8 cellular contexts compared by ENCODE assay signal in genomic region chr7:100866721-100867039, GRCh38. TPM values are rescaled to one million over a fixed set of nuclear protein-coding genes. Genes with fewer than 3 reads are reported as not detected.
DNase-seq lines count a peak whose midpoint lies in the region; ATAC-seq and TF ChIP-seq lines count a peak whose summit lies in the region.

No MANE protein-coding gene starts in this region.

- peak overlapping the region; percentile 63; the same call in 1 of the 2 replicates for H2AFZ ChIP-seq in OCI-LY7 (ENCODE audit: low read length)

- H3K4me1 Mint-ChIP-seq in CD4-positive, alpha-beta memory T cell = peaks cover 3 to 19% (median 6%) of the 10 kb centered on the region in 4 donors
- peaks cover 13% of the 10 kb centered on the region for H3K4me1 Mint-ChIP-seq in endodermal cell
- H3K4me1 Mint-ChIP-seq in osteocyte (ENCODE audit: unreplicated experiment) = peaks cover 33% of the 10 kb centered on the region

- H3K27ac Mint-ChIP-seq in CD4-positive, alpha-beta memory T cell = peak overlapping the region in 5 of 7 donors; percentile 64 to 93 (median 83)
- H3K27ac Mint-ChIP-seq in endodermal cell = peak overlapping the region; percentile 99
- H3K27ac Mint-ChIP-seq in osteocyte (ENCODE audit: unreplicated experiment) = peak overlapping the region; percentile 96

- no peak for ATAC-seq in GM19397 (IDR thresholded peaks at IDR 0.05; ENCODE audit: unreplicated experiment)

- H4K20me1 ChIP-seq in OCI-LY7 (ENCODE audit: insufficient read depth, low read length) = no peaks in the 10 kb centered on the region

- no peaks in the 10 kb centered on the region for H3K27me3 ChIP-seq in CD4-positive, alpha-beta memory T cell (ENCODE audit: insufficient read depth, low read length)
- no peaks in the 10 kb centered on the region for H3K27me3 ChIP-seq in endodermal cell (ENCODE audit: control insufficient read depth, insufficient read depth, low read length, poor library complexity, severe bottlenecking)

- H3K36me3 Mint-ChIP-seq in CD4-positive, alpha-beta memory T cell = peaks cover 9 to 33% of the 10 kb centered on the region in 2 donors
- peaks cover 46% of the 10 kb centered on the region for H3K36me3 Mint-ChIP-seq in endodermal cell (ENCODE audit: low read depth)
- peaks cover 8% of the 10 kb centered on the region for H3K36me3 Mint-ChIP-seq in osteocyte (ENCODE audit: unreplicated experiment)

- peak overlapping the region; percentile 62 to 87 (median 83) for H3K4me3 Mint-ChIP-seq in CD4-positive, alpha-beta memory T cell
- peak overlapping the region; percentile 88 for H3K4me3 Mint-ChIP-seq in endodermal cell
- peak overlapping the region; percentile 96 for H3K4me3 Mint-ChIP-seq in osteocyte (ENCODE audit: unreplicated experiment)

- H3K79me2 ChIP-seq in OCI-LY7 (ENCODE audit: insufficient read depth, low read depth, low read length) = no peaks in the 10 kb centered on the region

- BruUV-seq in OCI-LY7 (replicated peaks; lab: Mats Ljungman, UMichigan) = no TSS peak

- H3K4me2 ChIP-seq in OCI-LY7 (ENCODE audit: low read length) = peak overlapping the region; percentile 57

- no peak for TF ChIP-seq CTCF in OCI-LY7 (conservative IDR thresholded peaks at IDR 0.05; ENCODE audit: low read length)
- no peak for TF ChIP-seq CTCF in endodermal cell (conservative IDR thresholded peaks at IDR 0.05)
- no peak for TF ChIP-seq CTCF in osteocyte (IDR thresholded peaks at IDR 0.05)

- peak overlapping the region; percentile 100 for H3K9ac ChIP-seq in endodermal cell (ENCODE audit: extremely low read depth, low read length, poor library complexity, severe bottlenecking)

- in situ Hi-C loops in KBM-7 (cut with MboI; ENCODE audit: low pct_unique_long_range_greater_than_20kb, low sequenced_read_pairs) = no loop called here

- intact Hi-C loops in CD4-positive, alpha-beta memory T cell (cut with micrococcal nuclease) = no loop called here
- intact Hi-C loops in OCI-LY7 (cut with micrococcal nuclease; ENCODE audit: unreplicated experiment) = no loop called here

- H3K27me3 Mint-ChIP-seq in CD4-positive, alpha-beta memory T cell = no peaks in the 10 kb centered on the region
- H3K27me3 Mint-ChIP-seq in endodermal cell (ENCODE audit: insufficient read depth) (no peaks in the 10 kb centered on the region), osteocyte (ENCODE audit: unreplicated experiment) (no peaks in the 10 kb centered on the region)

- peaks cover 10% of the 10 kb centered on the region for H3K4me1 ChIP-seq in CD4-positive, alpha-beta memory T cell (ENCODE audit: insufficient read depth, low read length)
- H3K4me1 ChIP-seq in OCI-LY7 (ENCODE audit: insufficient read depth, low read length, poor library complexity, severe bottlenecking) (peaks cover 9% of the 10 kb centered on the region), endodermal cell (ENCODE audit: control insufficient read depth, insufficient read depth, low read length) (peaks cover 5% of the 10 kb centered on the region)

- peak overlapping the region; percentile 66 for H3K27ac ChIP-seq in CD4-positive, alpha-beta memory T cell (ENCODE audit: low read depth, low read length)
- no peak overlapping the region for H3K27ac ChIP-seq in OCI-LY7 (ENCODE audit: low read depth, low read length, poor library complexity, severe bottlenecking)
- H3K27ac ChIP-seq in endodermal cell (ENCODE audit: low read depth, low read length) = peak overlapping the region; percentile 82

- POLR2A ChIA-PET in CD4-positive, alpha-beta memory T cell (lab: Charles Lee; ENCODE audit: partially characterized antibody) = interaction anchor here (0.7 to 1.1 kb wide), 4 partner anchors 8 to 23 kb away, joined by 3 to 5 read pairs (median 3); partner anchors contain the start of genes SRRT and UFSP1
- POLR2A ChIA-PET in OCI-LY7 (lab: Charles Lee) = no interaction called here

- H3K4me3 ChIP-seq in CD4-positive, alpha-beta memory T cell (ENCODE audit: low read length in 2 of 2) = peak overlapping the region in 1 of 2 donors; percentile 58
- H3K4me3 ChIP-seq in OCI-LY7 (ENCODE audit: low read depth, low read length, poor library complexity, severe bottlenecking) (no peak overlapping the region), endodermal cell (ENCODE audit: low read length) (peak overlapping the region; percentile 92)

- CTCF ChIA-PET in CD4-positive, alpha-beta memory T cell (lab: Charles Lee; ENCODE audit: partially characterized antibody) = interaction anchor here (1.3 kb wide), 1 partner anchor 14 kb away, joined by 5 read pairs; the partner anchor contains the start of gene SLC12A9
- CTCF ChIA-PET in OCI-LY7 (lab: Charles Lee; ENCODE audit: unreplicated experiment) = no interaction called here

- peaks cover 4% of the 10 kb centered on the region for H3K36me3 ChIP-seq in CD4-positive, alpha-beta memory T cell (ENCODE audit: insufficient read depth, low read length)
- H3K36me3 ChIP-seq in OCI-LY7 (ENCODE audit: insufficient read depth, low read length) = peaks cover 9% of the 10 kb centered on the region; the same call in 1 of the 2 replicates
- H3K36me3 ChIP-seq in endodermal cell (ENCODE audit: control insufficient read depth, insufficient read depth, low read length) = peaks cover 27% of the 10 kb centered on the region

- 61% methylated on average over 5 of the region's 5 CpGs; no CpG with 5 or more reads in 1 of the 2 experiments for WGBS in endodermal cell (ENCODE audit: insufficient coverage in 1 of 2, insufficient read length in 1 of 2), 2 experiments

- H3K9me2 ChIP-seq in OCI-LY7 (ENCODE audit: insufficient read depth, low read length) = no peaks in the 10 kb centered on the region

- no peaks in the 10 kb centered on the region for H3K9me3 ChIP-seq in CD4-positive, alpha-beta memory T cell (ENCODE audit: control insufficient read depth in 1 of 2, low read length in 2 of 2)
- H3K9me3 ChIP-seq in OCI-LY7 (ENCODE audit: low read length) (no peaks in the 10 kb centered on the region), endodermal cell (ENCODE audit: control insufficient read depth, low read length) (no peaks in the 10 kb centered on the region)

- DNase-seq in CD4-positive, alpha-beta memory T cell = no peak
- DNase-seq in OCI-LY7 (ENCODE audit: low spot score) (no peak), endodermal cell (no peak), osteocyte (ENCODE audit: extremely low spot score, unreplicated experiment) (no peak), KBM-7 (no peak), DMS53 (lab: John Stamatoyannopoulos, UW) (no peak), cortex of kidney (lab: John Stamatoyannopoulos, UW) (no peak)

- no peaks in the 10 kb centered on the region for H3K9me3 Mint-ChIP-seq in CD4-positive, alpha-beta memory T cell
- H3K9me3 Mint-ChIP-seq in endodermal cell = no peaks in the 10 kb centered on the region
- no peaks in the 10 kb centered on the region for H3K9me3 Mint-ChIP-seq in osteocyte (ENCODE audit: unreplicated experiment)

RNA-seq across cellular contexts. Expression of gene TRIP6, which starts 0.5 kb away (rescaled TPM):
- 1 to 10 TPM; 7.6 to 9.4 TPM for total RNA-seq in CD4-positive, alpha-beta memory T cell
- polyA plus RNA-seq in CD4-positive, alpha-beta memory T cell = 1 to 10 TPM; 2.7 to 4.9 TPM
- 2.2 and 3.3 TPM in 2 replicates for total RNA-seq in OCI-LY7 (2014; rRNA removed; shearing (Covaris generic))
- 1.8 and 3.1 TPM in 2 replicates for total RNA-seq in OCI-LY7 (2022)
- 100 to 1,000 TPM; 107 to 114 TPM for total RNA-seq in endodermal cell
- polyA plus RNA-seq in endodermal cell (2013, experiment 1 of 2) = 56.2 TPM
- 56.4 TPM for polyA plus RNA-seq in endodermal cell (2013, experiment 2 of 2)
- total RNA-seq in osteocyte = 123 and 126 TPM in 2 replicates

RNA-seq across cellular contexts. Expression of gene SRRT, which starts 8.2 kb away (rescaled TPM):
- 100 to 1,000 TPM; 264 to 272 TPM for total RNA-seq in CD4-positive, alpha-beta memory T cell
- 10 to 100 TPM; 37.8 to 86.5 TPM for polyA plus RNA-seq in CD4-positive, alpha-beta memory T cell
- 154 and 174 TPM in 2 replicates for total RNA-seq in OCI-LY7 (2014; rRNA removed; shearing (Covaris generic))
- total RNA-seq in OCI-LY7 (2022) = 247 and 264 TPM in 2 replicates
- 100 to 1,000 TPM; 186 to 236 TPM for total RNA-seq in endodermal cell
- 161 TPM for polyA plus RNA-seq in endodermal cell (2013, experiment 1 of 2)
- polyA plus RNA-seq in endodermal cell (2013, experiment 2 of 2) = 142 TPM
- 159 and 162 TPM in 2 replicates for total RNA-seq in osteocyte

RNA-seq across cellular contexts. Expression of gene SLC12A9, which starts 14.2 kb away (rescaled TPM):
- total RNA-seq in CD4-positive, alpha-beta memory T cell = 10 to 100 TPM; 63.7 to 64.6 TPM
- 1 to 10 TPM; 7.0 to 9.1 TPM for polyA plus RNA-seq in CD4-positive, alpha-beta memory T cell
- 15.7 and 17.0 TPM in 2 replicates for total RNA-seq in OCI-LY7 (2014; rRNA removed; shearing (Covaris generic))
- 21.1 and 25.6 TPM in 2 replicates for total RNA-seq in OCI-LY7 (2022)
- total RNA-seq in endodermal cell = 10 to 100 TPM; 22.5 to 35.1 TPM
- 17.0 TPM for polyA plus RNA-seq in endodermal cell (2013, experiment 1 of 2)
- polyA plus RNA-seq in endodermal cell (2013, experiment 2 of 2) = 16.7 TPM
- 32.1 and 32.4 TPM in 2 replicates for total RNA-seq in osteocyte

RNA-seq across cellular contexts. Expression of gene UFSP1, which starts 22.8 kb away (rescaled TPM):
- 10 to 100 TPM; 10.1 to 11.0 TPM for total RNA-seq in CD4-positive, alpha-beta memory T cell
- polyA plus RNA-seq in CD4-positive, alpha-beta memory T cell = 1 to 10 TPM in 1 of 2 donors, under 1 TPM in 1; 0.34 to 2.6 TPM
- total RNA-seq in OCI-LY7 (2014; rRNA removed; shearing (Covaris generic)) = 2.8 and 4.9 TPM in 2 replicates
- total RNA-seq in OCI-LY7 (2022) = 3.3 and 3.8 TPM in 2 replicates
- total RNA-seq in endodermal cell = 1 to 10 TPM; 3.7 to 4.0 TPM
- 1.4 TPM for polyA plus RNA-seq in endodermal cell (2013, experiment 1 of 2)
- 2.2 TPM for polyA plus RNA-seq in endodermal cell (2013, experiment 2 of 2)
- total RNA-seq in osteocyte = 2.9 and 3.7 TPM in 2 replicates

RNA-seq across cellular contexts. Expression of gene ACHE, which starts 29.0 kb away (rescaled TPM):
- total RNA-seq in CD4-positive, alpha-beta memory T cell = not detected
- not detected for polyA plus RNA-seq in CD4-positive, alpha-beta memory T cell
- not detected in 2 replicates for total RNA-seq in OCI-LY7 (2014; rRNA removed; shearing (Covaris generic))
- total RNA-seq in OCI-LY7 (2022) (not detected in 2 replicates), endodermal cell (10 to 100 TPM in 1 of 2 donors, 1 to 10 TPM in 1; 2.6 to 13.7 TPM), osteocyte (1.5 and 2.2 TPM in 2 replicates)
- polyA plus RNA-seq in endodermal cell (2013, experiment 1 of 2) = 6.1 TPM
- polyA plus RNA-seq in endodermal cell (2013, experiment 2 of 2) = 6.1 TPM

Comparison
In these comparisons a context has a peak if more than half of its experiments do, and no peak if none do; other contexts are left out.
1. RNA of gene TRIP6, which starts 0.5 kb away (total RNA-seq): 123 to 126 TPM in osteocyte and 107 to 114 TPM in endodermal cell; 7.6 to 9.4 TPM in CD4-positive, alpha-beta memory T cell and 1.8 to 3.3 TPM in OCI-LY7; every median in the first group is over 10 times any median in the second.
2. Peak in every context shown above with its lines, with median percentiles within 50 percentile points of each other: H3K27ac Mint-ChIP-seq and H3K4me3 Mint-ChIP-seq.